In genomic region chr3:61194892-61195538, GRCh38 we compare ENCODE assay signal across 1 cellular context.
A peak's percentile ranks its signal among the peaks of the same experiment; 100 is the strongest.
TF ChIP-seq lines count a peak whose summit lies in the region.

No MANE protein-coding gene starts in this region.

TF ChIP-seq in HepG2, 621 proteins besides CTCF, POLR2A, EP300 and RAD21 (continued from another document):
- TF ChIP-seq PAXIP1 (CRISPR knock-in tag; conservative IDR thresholded peaks at IDR 0.05) (peak; percentile 64), PPARG (CRISPR knock-in tag; conservative IDR thresholded peaks at IDR 0.05) (peak; percentile 44; the same call in 1 of the 2 replicates), NCOR1 (IDR thresholded peaks at IDR 0.05; ENCODE audit: borderline replicate concordance, low read length) (peak; percentile 87), SOX5 (CRISPR knock-in tag; IDR thresholded peaks at IDR 0.05; ENCODE audit: borderline replicate concordance) (peak; percentile 44; the same call in 1 of the 2 replicates), CREB1 (IDR thresholded peaks at IDR 0.05) (peak; percentile 21; the same call in 1 of the 2 replicates), CREB1 (CRISPR knock-in tag; IDR thresholded peaks at IDR 0.05) (no peak), KDM6A (CRISPR knock-in tag; IDR thresholded peaks at IDR 0.05; ENCODE audit: low read depth) (peak; percentile 26; the same call in 1 of the 2 replicates), ZGPAT (CRISPR knock-in tag; IDR thresholded peaks at IDR 0.05) (0 out of 2 replicates have a peak, but pooled peaks have one; percentile 21), PBX2 (CRISPR knock-in tag; IDR thresholded peaks at IDR 0.05) (no peak), RARA (CRISPR knock-in tag; IDR thresholded peaks at IDR 0.05) (peak; percentile 57; the same call in 1 of the 2 replicates), AHDC1 (CRISPR knock-in tag; IDR thresholded peaks at IDR 0.05; ENCODE audit: borderline replicate concordance) (peak; percentile 52; the same call in 1 of the 2 replicates), RXRB (CRISPR knock-in tag; IDR thresholded peaks at IDR 0.05; ENCODE audit: borderline replicate concordance) (peak; percentile 16; the same call in 1 of the 2 replicates)
